8 cellular contexts compared by ENCODE assay signal in the genomic region with DNA sequence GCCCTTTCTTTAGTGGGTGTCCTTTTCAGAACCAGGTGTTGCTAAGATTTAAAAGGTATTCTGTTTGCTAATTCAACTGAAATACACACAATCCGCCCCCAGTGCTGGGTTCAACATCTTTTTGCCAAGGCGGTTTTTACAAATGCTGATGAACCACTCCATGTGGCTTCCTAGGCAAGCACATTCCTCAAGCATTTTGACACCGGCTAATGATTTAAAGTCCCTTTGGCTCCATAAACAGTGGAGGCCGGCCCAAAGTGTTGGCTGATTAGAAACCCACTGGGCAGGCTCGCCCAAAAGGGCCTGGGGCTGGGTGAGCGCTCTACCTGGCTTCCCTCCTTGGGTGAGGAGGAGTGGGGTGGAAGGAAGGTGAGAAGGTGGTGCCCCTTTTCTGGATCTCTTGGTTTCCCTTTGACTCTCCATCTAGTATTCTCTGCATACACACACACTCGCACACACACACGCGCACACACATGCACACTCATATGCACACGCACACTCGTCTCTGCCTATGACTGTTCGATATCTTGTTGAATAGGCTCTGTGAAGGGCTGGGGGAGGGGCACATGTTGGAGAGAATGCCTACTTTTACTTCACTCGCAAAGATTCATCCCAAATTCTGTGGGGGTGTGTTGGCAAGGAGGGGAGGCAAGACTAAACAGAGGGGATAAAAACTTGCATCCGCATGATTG.
A peak's percentile ranks its signal among the peaks of the same experiment; 100 is the strongest.
DNase-seq lines count a peak whose midpoint lies in the region; ATAC-seq and TF ChIP-seq lines count a peak whose summit lies in the region.

No MANE protein-coding gene starts in this region.

- in situ Hi-C loops in GM13977 (cut with MboI; ENCODE audit: low pct_unique_long_range_greater_than_20kb, low sequenced_read_pairs, unreplicated experiment), result loop anchor here (10.0 kb wide), 1 partner anchor 237 kb away; no protein-coding TSS in a partner anchor

- DNase-seq in activated CD8-positive, alpha-beta memory T cell treated with anti-CD3 and anti-CD28 coated beads, Interleukin-2, amount 10 ng/mL, durations not matched to agents 7 days and 5 days, result no peak
- DNase-seq in activated CD8-positive, alpha-beta memory T cell treated with anti-CD3 and anti-CD28 coated beads, Interleukin-2, amount 50 U/mL, for 4 hours, result no peak
- DNase-seq in right lobe of liver, result no peak
- DNase-seq in tibial nerve (ENCODE audit: low spot score in 2 of 2), result no peak
- no peak for DNase-seq in GM13977 (ENCODE audit: low spot score)

- no peak for ATAC-seq in activated CD8-positive, alpha-beta memory T cell treated with anti-CD3 and anti-CD28 coated beads, Interleukin-2, amount 10 ng/mL, durations not matched to agents 7 days and 5 days
- ATAC-seq in right lobe of liver, result peak; percentile 20 to 47 (median 38)
- ATAC-seq in GM21529 (IDR thresholded peaks at IDR 0.05; ENCODE audit: unreplicated experiment), result no peak
- ATAC-seq in HG03565 (IDR thresholded peaks at IDR 0.05; ENCODE audit: unreplicated experiment), result no peak

- TF ChIP-seq POLR2A in right lobe of liver (IDR thresholded peaks at IDR 0.05) (no peak), tibial nerve (IDR thresholded peaks at IDR 0.05) (no peak)

- no peaks in the 10 kb centered on the region for H3K9me3 ChIP-seq in right lobe of liver
- H3K9me3 ChIP-seq in tibial nerve, result no peaks in the 10 kb centered on the region

- H3K27me3 Mint-ChIP-seq in activated CD8-positive, alpha-beta memory T cell treated with anti-CD3 and anti-CD28 coated beads, Interleukin-2, amount 10 ng/mL, durations not matched to agents 7 days and 5 days, result peaks cover 18% of the 10 kb centered on the region
- peaks cover 17% of the 10 kb centered on the region for H3K27me3 Mint-ChIP-seq in brain

- H3K4me1 Mint-ChIP-seq in activated CD8-positive, alpha-beta memory T cell treated with anti-CD3 and anti-CD28 coated beads, Interleukin-2, amount 10 ng/mL, durations not matched to agents 7 days and 5 days, result peaks cover 14% of the 10 kb centered on the region
- H3K4me1 Mint-ChIP-seq in brain, result peaks cover 16% of the 10 kb centered on the region

- no peak overlapping the region for H3K27ac Mint-ChIP-seq in activated CD8-positive, alpha-beta memory T cell treated with anti-CD3 and anti-CD28 coated beads, Interleukin-2, amount 10 ng/mL, durations not matched to agents 7 days and 5 days
- peak overlapping the region in 3 of 5 experiments; percentile 65 to 78 (median 68) for H3K27ac Mint-ChIP-seq in brain

- TF ChIP-seq EP300 in tibial nerve (IDR thresholded peaks at IDR 0.05), result no peak

- H3K27ac ChIP-seq in right lobe of liver, result peak overlapping the region in 2 of 3 donors; percentile 34 to 37
- H3K27ac ChIP-seq in tibial nerve, result peak overlapping the region in 3 of 4 donors; percentile 5 to 78 (median 56)

- H3K27me3 ChIP-seq in right lobe of liver, result no peaks in the 10 kb centered on the region
- H3K27me3 ChIP-seq in tibial nerve, result no peaks in the 10 kb centered on the region

- CTCF ChIA-PET in activated CD8-positive, alpha-beta memory T cell treated with anti-CD3 and anti-CD28 coated beads, Interleukin-2, amount 10 ng/mL, durations not matched to agents 7 days and 5 days (lab: Charles Lee), result interaction anchor here (0.9 to 3.8 kb wide), 5 partner anchors 14 to 240 kb away, joined by 3 to 20 read pairs (median 5); no protein-coding TSS in a partner anchor

- no peaks in the 10 kb centered on the region for H3K36me3 Mint-ChIP-seq in activated CD8-positive, alpha-beta memory T cell treated with anti-CD3 and anti-CD28 coated beads, Interleukin-2, amount 10 ng/mL, durations not matched to agents 7 days and 5 days
- no peaks in the 10 kb centered on the region for H3K36me3 Mint-ChIP-seq in brain

- WGBS in right lobe of liver (ENCODE audit: insufficient coverage, low coverage, low lambda C conversion rate, missing lambda C conversion rate), result 37% methylated on average over 10 of the region's 14 CpGs
- WGBS in tibial nerve, 2 donors, result 41 to 45% methylated on average over 14 of the region's 14 CpGs

- H3K9me3 Mint-ChIP-seq in activated CD8-positive, alpha-beta memory T cell treated with anti-CD3 and anti-CD28 coated beads, Interleukin-2, amount 10 ng/mL, durations not matched to agents 7 days and 5 days (ENCODE audit: low read depth), result no peaks in the 10 kb centered on the region
- H3K9me3 Mint-ChIP-seq in brain, result no peaks in the 10 kb centered on the region

- H3K4me3 ChIP-seq in right lobe of liver (peak overlapping the region; percentile 47 to 56 (median 54)), tibial nerve (peak overlapping the region; percentile 29 to 53 (median 40))

- H3K36me3 ChIP-seq in right lobe of liver, result no peaks in the 10 kb centered on the region
- no peaks in the 10 kb centered on the region for H3K36me3 ChIP-seq in tibial nerve

- peak overlapping the region; percentile 76 for H3K4me3 Mint-ChIP-seq in activated CD8-positive, alpha-beta memory T cell treated with anti-CD3 and anti-CD28 coated beads, Interleukin-2, amount 10 ng/mL, durations not matched to agents 7 days and 5 days
- H3K4me3 Mint-ChIP-seq in brain, result peak overlapping the region; percentile 86 to 90 (median 88)

- H3K4me1 ChIP-seq in right lobe of liver (peaks cover 0 to 5% (median 2%) of the 10 kb centered on the region in 4 donors), tibial nerve (peaks cover 0 to 18% (median 14%) of the 10 kb centered on the region in 4 donors)

- TF ChIP-seq CTCF in brain (conservative IDR thresholded peaks at IDR 0.05) (no peak), right lobe of liver (IDR thresholded peaks at IDR 0.05) (no peak), tibial nerve (IDR thresholded peaks at IDR 0.05) (no peak), GM13977 (IDR thresholded peaks at IDR 0.05; ENCODE audit: extremely low read depth, insufficient read depth, missing control alignments) (no peak)

- intact Hi-C loops in right lobe of liver (cut with DNase I), result no loop called here

Comparison
In these comparisons a context has a peak if more than half of its experiments do, and no peak if none do; other contexts are left out.
1. ATAC-seq: peak in right lobe of liver (4 of 4); none in activated CD8-positive, alpha-beta memory T cell treated with anti-CD3 and anti-CD28 coated beads, Interleukin-2, amount 10 ng/mL, durations not matched to agents 7 days and 5 days (single experiment), GM21529 (single experiment) and HG03565 (single experiment).